28 cellular contexts compared by ENCODE assay signal in genomic region chr12:71425568-71425967, GRCh38. TPM values are rescaled to one million over a fixed set of nuclear protein-coding genes. Genes with fewer than 3 reads are reported as not detected.
"Had no signal": no experiment of that assay in that cellular context is flagged by ENCODE, and none has a peak within 500 bp of the region (broad histone marks: within the 10 kb centered on the region; RNA-seq: fewer than 3 reads in every experiment).

No MANE protein-coding gene starts in this region.

- FAIRE-seq: pancreas, small intestine had no signal

- H3K27ac ChIP-seq: left ventricle myocardium inferior, pancreas, prostate gland, sigmoid colon, uterus had no signal

- H3K4me3 Mint-ChIP-seq: mesothelial cell of epicardium; natural killer cell; nephron progenitor cell; stimulated activated memory B cell treated with anti-CD40 and anti-IgM and Interleukin-4, amounts not matched to agents 10 μg/mL and 1 μg/mL and 100 μg/mL, for 72 hours; stimulated activated naive CD8-positive, alpha-beta T cell treated with anti-CD3 and anti-CD28 coated beads, Interleukin-15, amount 100 ng/mL, for 72 hours; type B pancreatic cell had no signal

- H3K9me3 Mint-ChIP-seq: mesothelial cell of epicardium; nephron progenitor cell; stimulated activated memory B cell treated with anti-CD40 and anti-IgM and Interleukin-4, amounts not matched to agents 10 μg/mL and 1 μg/mL and 100 μg/mL, for 72 hours; stimulated activated naive CD8-positive, alpha-beta T cell treated with anti-CD3 and anti-CD28 coated beads, Interleukin-15, amount 100 ng/mL, for 72 hours; type B pancreatic cell had no signal

- H3K9me3 ChIP-seq: left ventricle myocardium inferior, pancreas, prostate gland, sigmoid colon, tibial nerve, uterus had no signal

- DNase-seq: islet precursor cell; left ventricle myocardium inferior; mesendoderm; naive B cell; natural killer cell; nephron progenitor cell; pancreas; posterior cingulate gyrus; retina; right cardiac atrium; sigmoid colon; small intestine; stimulated activated CD4-positive, alpha-beta T cell treated with anti-CD3 and anti-CD28 coated beads, Interleukin-1b, Interleukin-23, amount 100 ng/mL, for 48 hours; stimulated activated CD4-positive, alpha-beta T cell treated with anti-CD3 and anti-CD28 coated beads, Interleukin-2, amount 100 ng/mL, for 48 hours; stimulated activated CD4-positive, alpha-beta T cell treated with anti-CD3 and anti-CD28 coated beads, Interleukin-4, amount 100 ng/mL, for 4 hours; stimulated activated CD8-positive, alpha-beta memory T cell treated with anti-CD3 and anti-CD28 coated beads, Interleukin-4, amount 100 ng/mL, for 48 hours; stimulated activated naive CD4-positive, alpha-beta T cell treated with Interleukin-2 at 50 U/mL for 16 hours; stimulated activated naive CD8-positive, alpha-beta T cell treated with anti-CD3 and anti-CD28 coated beads, Interleukin-15, amount 100 ng/mL, for 72 hours; substantia nigra; uterus had no signal

- ATAC-seq: natural killer cell; pancreas; right cardiac atrium; stimulated activated memory B cell treated with anti-CD40 and anti-IgM and Interleukin-4, amounts not matched to agents 10 μg/mL and 1 μg/mL and 100 μg/mL, for 72 hours; stimulated activated naive CD8-positive, alpha-beta T cell treated with anti-CD3 and anti-CD28 coated beads, Interleukin-15, amount 100 ng/mL, for 72 hours had no signal

- H3K27me3 ChIP-seq: pancreas, sigmoid colon, tibial nerve, uterus had no signal

- H3K27ac Mint-ChIP-seq: mesothelial cell of epicardium; natural killer cell; nephron progenitor cell; stimulated activated memory B cell treated with anti-CD40 and anti-IgM and Interleukin-4, amounts not matched to agents 10 μg/mL and 1 μg/mL and 100 μg/mL, for 72 hours; stimulated activated naive CD8-positive, alpha-beta T cell treated with anti-CD3 and anti-CD28 coated beads, Interleukin-15, amount 100 ng/mL, for 72 hours; type B pancreatic cell had no signal

- H3K36me3 ChIP-seq: left ventricle myocardium inferior, pancreas, prostate gland, sigmoid colon, tibial nerve, uterus had no signal

- H3K4me3 ChIP-seq: left ventricle myocardium inferior, lung, pancreas, prostate gland, sigmoid colon, tibial nerve, uterus had no signal

- H3K4me1 Mint-ChIP-seq: natural killer cell; nephron progenitor cell; stimulated activated memory B cell treated with anti-CD40 and anti-IgM and Interleukin-4, amounts not matched to agents 10 μg/mL and 1 μg/mL and 100 μg/mL, for 72 hours; stimulated activated naive CD8-positive, alpha-beta T cell treated with anti-CD3 and anti-CD28 coated beads, Interleukin-15, amount 100 ng/mL, for 72 hours had no signal

- H3K36me3 Mint-ChIP-seq: mesothelial cell of epicardium; natural killer cell; stimulated activated memory B cell treated with anti-CD40 and anti-IgM and Interleukin-4, amounts not matched to agents 10 μg/mL and 1 μg/mL and 100 μg/mL, for 72 hours; type B pancreatic cell had no signal

- H3K4me1 ChIP-seq: left ventricle myocardium inferior, pancreas, prostate gland, uterus had no signal

RNA-seq across cellular contexts. Expression of gene LGR5, which starts 14.0 kb away (rescaled TPM):
- total RNA-seq: kidney epithelial cell, left ventricle myocardium inferior, mononuclear cell, natural killer cell had no signal
